ENCODE assay signal across 19 cellular contexts in genomic region chr20:38825571-38825900, GRCh38. TPM values are rescaled to one million over a fixed set of nuclear protein-coding genes. Genes with fewer than 3 reads are reported as not detected.
DNase-seq lines count a peak whose midpoint lies in the region; ATAC-seq and TF ChIP-seq lines count a peak whose summit lies in the region.
"Had no signal": no experiment of that assay in that cellular context is flagged by ENCODE, and none has a peak within 500 bp of the region (broad histone marks: within the 10 kb centered on the region; RNA-seq: fewer than 3 reads in every experiment).

No MANE protein-coding gene starts in this region.

- POLR2A ChIA-PET in PC-9 (lab: Charles Lee; ENCODE audit: unreplicated experiment) (interaction anchor here (0.6 kb wide), 1 partner anchor 225 kb away, joined by 7 read pairs; no protein-coding TSS in a partner anchor), PC-3 (lab: Charles Lee; ENCODE audit: unreplicated experiment) (no interaction called here)

- H3K4me3 ChIP-seq in PC-9 (no peak overlapping the region), PC-3 (ENCODE audit: low read length) (no peak overlapping the region), sigmoid colon (no peak overlapping the region)
- H3K4me3 ChIP-seq: colonic mucosa, left lung, mucosa of descending colon, smooth muscle cell had no signal

- no peak overlapping the region for H3K4me3 Mint-ChIP-seq in activated CD4-positive, alpha-beta T cell treated with anti-CD3 and anti-CD28 coated beads, Interleukin-2, amount 10 ng/mL, durations not matched to agents 24 days and 14 days
- H3K4me3 Mint-ChIP-seq in effector memory CD8-positive, alpha-beta T cell: peak overlapping the region in 1 of 2 donors; percentile 8

- H4K20me1 ChIP-seq in PC-9 (ENCODE audit: insufficient read depth) (no peaks in the 10 kb centered on the region), PC-3 (ENCODE audit: low read length) (no peaks in the 10 kb centered on the region)

- no peaks in the 10 kb centered on the region for H3K36me3 ChIP-seq in PC-9 (ENCODE audit: low read depth)
- no peaks in the 10 kb centered on the region for H3K36me3 ChIP-seq in PC-3 (ENCODE audit: low read depth, low read length)
- H3K36me3 ChIP-seq in sigmoid colon: no peaks in the 10 kb centered on the region
- H3K36me3 ChIP-seq: brain microvascular endothelial cell, colonic mucosa, left lung, neutrophil had no signal

- peaks cover 81% of the 10 kb centered on the region for H3K36me3 Mint-ChIP-seq in activated CD4-positive, alpha-beta T cell treated with anti-CD3 and anti-CD28 coated beads, Interleukin-2, amount 10 ng/mL, durations not matched to agents 24 days and 14 days (ENCODE audit: low read depth)
- peaks cover 58% of the 10 kb centered on the region for H3K36me3 Mint-ChIP-seq in effector memory CD8-positive, alpha-beta T cell (ENCODE audit: insufficient read depth)

- H3K27me3 Mint-ChIP-seq in activated CD4-positive, alpha-beta T cell treated with anti-CD3 and anti-CD28 coated beads, Interleukin-2, amount 10 ng/mL, durations not matched to agents 24 days and 14 days: no peaks in the 10 kb centered on the region
- no peaks in the 10 kb centered on the region for H3K27me3 Mint-ChIP-seq in effector memory CD8-positive, alpha-beta T cell

- no peak overlapping the region for H3K9ac ChIP-seq in PC-3 (ENCODE audit: low read length)

- peaks cover 46% of the 10 kb centered on the region for H3K4me1 ChIP-seq in PC-9 (replicated peaks; ENCODE audit: insufficient read depth)
- H3K4me1 ChIP-seq in PC-3 (ENCODE audit: insufficient read depth, low read length): peaks cover 13% of the 10 kb centered on the region; the same call in 1 of the 2 replicates
- no peaks in the 10 kb centered on the region for H3K4me1 ChIP-seq in sigmoid colon
- H3K4me1 ChIP-seq: colonic mucosa had no signal

- BruUV-seq in PC-9 (replicated peaks; lab: Mats Ljungman, UMichigan): no TSS peak
- no TSS peak for BruUV-seq in PC-3 (replicated peaks; lab: Mats Ljungman, UMichigan)

- 78 to 87% methylated on average over 1 of the region's 1 CpG for WGBS in sigmoid colon, 2 donors

- intact Hi-C loops in activated CD4-positive, alpha-beta T cell treated with anti-CD3 and anti-CD28 coated beads, Interleukin-2, amount 10 ng/mL, durations not matched to agents 24 days and 14 days (cut with micrococcal nuclease): no loop called here
- intact Hi-C loops in PC-9 (cut with micrococcal nuclease; ENCODE audit: unreplicated experiment): loop anchor here (5.0 kb wide), 1 partner anchor 33 kb away; no protein-coding TSS in a partner anchor
- intact Hi-C loops in PC-3 (cut with micrococcal nuclease): no loop called here
- intact Hi-C loops in sigmoid colon (cut with DNase I): no loop called here

- H3K9me3 Mint-ChIP-seq in activated CD4-positive, alpha-beta T cell treated with anti-CD3 and anti-CD28 coated beads, Interleukin-2, amount 10 ng/mL, durations not matched to agents 24 days and 14 days: no peaks in the 10 kb centered on the region
- peaks cover 0 to 5% of the 10 kb centered on the region in 2 donors for H3K9me3 Mint-ChIP-seq in effector memory CD8-positive, alpha-beta T cell

- CTCF ChIA-PET in PC-9 (lab: Charles Lee): interaction anchor here (0.7 kb wide), 1 partner anchor 58 kb away, joined by 3 read pairs; no protein-coding TSS in a partner anchor
- CTCF ChIA-PET in PC-3 (lab: Charles Lee): no interaction called here

- H3K27ac ChIP-seq in PC-9 (no peak overlapping the region), PC-3 (ENCODE audit: low read length) (no peak overlapping the region), sigmoid colon (no peak overlapping the region)
- H3K27ac ChIP-seq: brain microvascular endothelial cell, colonic mucosa, left lung, neutrophil had no signal

- peak overlapping the region; percentile 61; the same call in 1 of the 2 replicates for H3K4me2 ChIP-seq in PC-9
- no peak overlapping the region for H3K4me2 ChIP-seq in PC-3 (ENCODE audit: low read length)
- H3K4me2 ChIP-seq: smooth muscle cell had no signal

- ATAC-seq in effector memory CD8-positive, alpha-beta T cell (replicated peaks): no peak
- no peak for ATAC-seq in PC-3
- ATAC-seq: mucosa of descending colon had no signal

- H3K79me2 ChIP-seq in PC-9 (ENCODE audit: low read depth) (no peaks in the 10 kb centered on the region), PC-3 (ENCODE audit: low read length) (no peaks in the 10 kb centered on the region)

- H3K9me3 ChIP-seq in PC-9 (ENCODE audit: insufficient read depth, low read depth): peaks cover 7% of the 10 kb centered on the region; the same call in 1 of the 2 replicates
- H3K9me3 ChIP-seq in PC-3 (ENCODE audit: low read length): no peaks in the 10 kb centered on the region
- peaks cover 0 to 4% (median 0%) of the 10 kb centered on the region in 4 donors for H3K9me3 ChIP-seq in sigmoid colon
- H3K9me3 ChIP-seq: BE2C, colonic mucosa, left lung, mucosa of descending colon, neutrophil had no signal

- no peak for DNase-seq in activated CD4-positive, alpha-beta T cell treated with anti-CD3 and anti-CD28 coated beads, Interleukin-2, amount 10 ng/mL, durations not matched to agents 24 days and 14 days
- DNase-seq in activated CD4-positive, alpha-beta T cell treated with anti-CD3 and anti-CD28 coated beads for 4 hours: no peak
- no peak for DNase-seq in PC-9
- no peak for DNase-seq in effector memory CD8-positive, alpha-beta T cell
- peak; percentile 14 for DNase-seq in stimulated activated CD8-positive, alpha-beta memory T cell treated with anti-CD3 and anti-CD28 coated beads, Interleukin-4, amount 100 ng/mL, for 48 hours
- no peak for DNase-seq in GM20000 (ENCODE audit: low spot score)
- no peak for DNase-seq in PC-3
- no peak for DNase-seq in sigmoid colon
- DNase-seq: 8988T; BE2C; colonic mucosa; left lung; mucosa of descending colon; stimulated activated CD4-positive, alpha-beta T cell treated with anti-CD3 and anti-CD28 coated beads, Interleukin-4, amount 100 ng/mL, for 24 hours; T-helper 1 cell had no signal

- H3K27me3 ChIP-seq in PC-9 (ENCODE audit: insufficient read depth, low read depth) (peaks cover 5% of the 10 kb centered on the region; the same call in 1 of the 2 replicates), PC-3 (ENCODE audit: low read length) (peaks cover 29% of the 10 kb centered on the region; the same call in 1 of the 2 replicates), sigmoid colon (no peaks in the 10 kb centered on the region)
- H3K27me3 ChIP-seq: BE2C, colonic mucosa had no signal

- H3K27ac Mint-ChIP-seq in activated CD4-positive, alpha-beta T cell treated with anti-CD3 and anti-CD28 coated beads, Interleukin-2, amount 10 ng/mL, durations not matched to agents 24 days and 14 days: peak overlapping the region; percentile 58
- H3K27ac Mint-ChIP-seq in effector memory CD8-positive, alpha-beta T cell: peak overlapping the region; percentile 57 to 81

- H2AFZ ChIP-seq in PC-9 (no peak overlapping the region), PC-3 (ENCODE audit: low read length) (no peak overlapping the region)

- H3F3A ChIP-seq in PC-9 (ENCODE audit: insufficient read depth, low read depth): peaks cover 15% of the 10 kb centered on the region; the same call in 1 of the 2 replicates
- no peaks in the 10 kb centered on the region for H3F3A ChIP-seq in PC-3 (ENCODE audit: low read length, unreplicated experiment)

- TF ChIP-seq EP300 in sigmoid colon (IDR thresholded peaks at IDR 0.05): no peak

- H3K4me1 Mint-ChIP-seq in activated CD4-positive, alpha-beta T cell treated with anti-CD3 and anti-CD28 coated beads, Interleukin-2, amount 10 ng/mL, durations not matched to agents 24 days and 14 days: peaks cover 74% of the 10 kb centered on the region
- H3K4me1 Mint-ChIP-seq in effector memory CD8-positive, alpha-beta T cell (ENCODE audit: low read depth in 2 of 2): peaks cover 49 to 82% of the 10 kb centered on the region in 2 donors

- no peaks in the 10 kb centered on the region for H3K9me2 ChIP-seq in PC-9 (ENCODE audit: insufficient read depth)
- H3K9me2 ChIP-seq in PC-3 (replicated peaks; ENCODE audit: low read length): no peaks in the 10 kb centered on the region

- TF ChIP-seq POLR2A in sigmoid colon (IDR thresholded peaks at IDR 0.05): no peak

- no peak for TF ChIP-seq CTCF in PC-9 (conservative IDR thresholded peaks at IDR 0.05)
- TF ChIP-seq CTCF in GM20000 (IDR thresholded peaks at IDR 0.05; ENCODE audit: extremely low read depth, missing control alignments): no peak
- TF ChIP-seq CTCF in PC-3 (conservative IDR thresholded peaks at IDR 0.05; ENCODE audit: low read depth, low read length): no peak
- no peak for TF ChIP-seq CTCF in sigmoid colon (IDR thresholded peaks at IDR 0.05)

RNA-seq across cellular contexts. Expression of gene PPP1R16B, which starts 20.0 kb away (rescaled TPM):
- total RNA-seq in activated CD4-positive, alpha-beta T cell treated with anti-CD3 and anti-CD28 coated beads, Interleukin-2, amount 10 ng/mL, durations not matched to agents 24 days and 14 days: 133 TPM in 2 replicates
- total RNA-seq in PC-9 (2021): 0.05 TPM in 1 of 2 replicates, not detected in the other
- total RNA-seq in PC-3 (2014; rRNA removed): 0.04 and 0.12 TPM in 2 replicates
- 1 to 10 TPM; 2.3 to 4.2 (median 3.8) TPM for total RNA-seq in sigmoid colon
- 10 to 100 TPM in 1 of 3 donors, 1 to 10 TPM in 1, under 1 TPM in 1; 0.92 to 21.7 (median 1.2) TPM for polyA plus RNA-seq in sigmoid colon
- total RNA-seq: Calu3, smooth muscle cell had no signal
- polyA plus RNA-seq: smooth muscle cell had no signal

Comparison
In these comparisons a context has a peak if more than half of its experiments do, and no peak if none do; other contexts are left out.
1. RNA of gene PPP1R16B, which starts 20.0 kb away (total RNA-seq): 133 TPM in activated CD4-positive, alpha-beta T cell treated with anti-CD3 and anti-CD28 coated beads, Interleukin-2, amount 10 ng/mL, durations not matched to agents 24 days and 14 days; 2.3 to 4.2 TPM in sigmoid colon, 0.05 TPM in PC-9 and 0.04 to 0.12 TPM in PC-3; every median in the first group is over 10 times any median in the second.